Comparison of ENCODE assay signal across 16 cellular contexts in genomic region chrX:153521034-153521433, GRCh38. TPM values are rescaled to one million over a fixed set of nuclear protein-coding genes. Genes with fewer than 3 reads are reported as not detected.
DNase-seq lines count a peak whose midpoint lies in the region; ATAC-seq and TF ChIP-seq lines count a peak whose summit lies in the region.
"Had no signal": no experiment of that assay in that cellular context is flagged by ENCODE, and none has a peak within 500 bp of the region (broad histone marks: within the 10 kb centered on the region; RNA-seq: fewer than 3 reads in every experiment).

No MANE protein-coding gene starts in this region.

- peaks cover 40% of the 10 kb centered on the region; the same call in 1 of the 2 replicates for H3K27me3 ChIP-seq in SK-N-SH (ENCODE audit: insufficient read depth)

- in situ Hi-C loops in G401 (cut with HindIII; ENCODE audit: low sequenced_read_pairs) = no loop called here

- H3K27me3 Mint-ChIP-seq in activated naive CD8-positive, alpha-beta T cell treated with anti-CD3 and anti-CD28 coated beads, Interleukin-2, amount 50 U/mL, for 24 hours = peaks cover 11% of the 10 kb centered on the region

- no peaks in the 10 kb centered on the region for H3K9me3 Mint-ChIP-seq in activated naive CD8-positive, alpha-beta T cell treated with anti-CD3 and anti-CD28 coated beads, Interleukin-2, amount 50 U/mL, for 24 hours
- H3K9me3 Mint-ChIP-seq: activated B cell treated with CpG ODN at 0.5 μM for 24 hours had no signal

- WGBS in SK-N-SH (ENCODE audit: low lambda C conversion rate) = 38% methylated on average over 5 of the region's 9 CpGs

- no peak overlapping the region for H3K4me2 ChIP-seq in SK-N-SH
- H3K4me2 ChIP-seq: KMS-11 had no signal

- H3K27ac Mint-ChIP-seq in activated naive CD8-positive, alpha-beta T cell treated with anti-CD3 and anti-CD28 coated beads, Interleukin-2, amount 50 U/mL, for 24 hours = no peak overlapping the region
- H3K27ac Mint-ChIP-seq: activated B cell treated with CpG ODN at 0.5 μM for 24 hours had no signal

- no peaks in the 10 kb centered on the region for H4K20me1 ChIP-seq in SK-N-SH (ENCODE audit: insufficient read depth)

- POLR2A ChIA-PET in SK-N-SH (lab: Yijun Ruan, JAX) = interaction anchor here (1.2 kb wide), 1 partner anchor 17 kb away, joined by 7 read pairs; no protein-coding TSS in a partner anchor

- no peak for TF ChIP-seq EP300 in SK-N-SH (IDR thresholded peaks at IDR 0.05; ENCODE audit: borderline replicate concordance in 1 of 2, low read depth in 1 of 2, low read length in 1 of 2)

- no peaks in the 10 kb centered on the region for H3K4me1 Mint-ChIP-seq in activated naive CD8-positive, alpha-beta T cell treated with anti-CD3 and anti-CD28 coated beads, Interleukin-2, amount 50 U/mL, for 24 hours

- DNase-seq in A172 (ENCODE audit: low spot score) (peak; percentile 49), G401 (ENCODE audit: low spot score) (peak; percentile 90), SK-N-SH (peak; percentile 76), hippocampal formation (lab: John Stamatoyannopoulos, UW) (peak; percentile 5 to 23), NOMO-1 (lab: John Stamatoyannopoulos, UW; ENCODE audit: unreplicated experiment in 2 of 2) (no peak), 8988T (no peak)
- no peak for DNase-seq in central memory CD4-positive, alpha-beta T cell
- no peak for DNase-seq in activated naive CD8-positive, alpha-beta T cell treated with anti-CD3 and anti-CD28 coated beads, Interleukin-2, amount 50 U/mL, for 24 hours
- DNase-seq: activated B cell treated with CpG ODN at 0.5 μM for 24 hours, gastrocnemius medialis, NCI-H1930, SW 1271, upper lobe of right lung had no signal

- H3K9me3 ChIP-seq in SK-N-SH = no peaks in the 10 kb centered on the region
- H3K9me3 ChIP-seq: gastrocnemius medialis, upper lobe of right lung had no signal

- H3K27ac ChIP-seq in SK-N-SH (ENCODE audit: low read depth in 2 of 2, low read length in 1 of 2) = peak overlapping the region in 1 of 2 experiments; percentile 58; a peak in 2 of 4 replicates
- H3K27ac ChIP-seq: gastrocnemius medialis, KMS-11, upper lobe of right lung had no signal

- CTCF ChIA-PET in SK-N-SH (lab: Yijun Ruan, JAX) = interaction anchor here (1.1 to 2.7 kb wide), 4 partner anchors 14 to 139 kb away, joined by 3 to 12 read pairs (median 7); partner anchors contain the start of gene HAUS7

- no peaks in the 10 kb centered on the region for H3K9me2 ChIP-seq in SK-N-SH

- no peak for ATAC-seq in activated naive CD8-positive, alpha-beta T cell treated with anti-CD3 and anti-CD28 coated beads, Interleukin-2, amount 50 U/mL, for 24 hours
- ATAC-seq: gastrocnemius medialis, upper lobe of right lung had no signal

- TF ChIP-seq CTCF in SK-N-SH (IDR thresholded peaks at IDR 0.05) = no peak

- H3K4me3 ChIP-seq in SK-N-SH (ENCODE audit: low read depth in 2 of 2, low read length in 1 of 2) = no peak overlapping the region
- H3K4me3 ChIP-seq: gastrocnemius medialis, upper lobe of right lung had no signal

- TF ChIP-seq RAD21 in SK-N-SH (IDR thresholded peaks at IDR 0.05; ENCODE audit: low read length) = no peak

- peaks cover 4% of the 10 kb centered on the region for H3F3A ChIP-seq in SK-N-SH (replicated peaks; ENCODE audit: insufficient read depth)

- H3K9ac ChIP-seq in SK-N-SH = no peak overlapping the region
- H3K9ac ChIP-seq: KMS-11 had no signal

- H3K36me3 Mint-ChIP-seq in activated naive CD8-positive, alpha-beta T cell treated with anti-CD3 and anti-CD28 coated beads, Interleukin-2, amount 50 U/mL, for 24 hours (ENCODE audit: low read depth) = no peaks in the 10 kb centered on the region

- no peak overlapping the region for H3K4me3 Mint-ChIP-seq in activated naive CD8-positive, alpha-beta T cell treated with anti-CD3 and anti-CD28 coated beads, Interleukin-2, amount 50 U/mL, for 24 hours
- H3K4me3 Mint-ChIP-seq: activated B cell treated with CpG ODN at 0.5 μM for 24 hours had no signal

- no peaks in the 10 kb centered on the region for H3K36me3 ChIP-seq in SK-N-SH (replicated peaks in 1 of 2; ENCODE audit: control insufficient read depth in 1 of 2, insufficient read depth in 2 of 2, low read length in 1 of 2)
- H3K36me3 ChIP-seq: gastrocnemius medialis, upper lobe of right lung had no signal

- no peak overlapping the region for H2AFZ ChIP-seq in SK-N-SH (ENCODE audit: low read depth)

- H3K79me2 ChIP-seq in SK-N-SH (ENCODE audit: insufficient read depth) = no peaks in the 10 kb centered on the region

- H3K4me1 ChIP-seq in SK-N-SH (ENCODE audit: control insufficient read depth in 1 of 2, insufficient read depth in 2 of 2, low read depth in 1 of 2, low read length in 1 of 2) = peaks cover 0 to 44% of the 10 kb centered on the region in 2 experiments; a peak in 3 of 4 replicates
- H3K4me1 ChIP-seq: gastrocnemius medialis, upper lobe of right lung had no signal

TF ChIP-seq in SK-N-SH, 30 proteins besides CTCF, POLR2A, EP300 and RAD21:
- TF ChIP-seq GATA2 (CRISPR knock-in tag; IDR thresholded peaks at IDR 0.05) (no peak), FOSL2 (IDR thresholded peaks at IDR 0.05; ENCODE audit: borderline replicate concordance, low read depth) (no peak), POLR2AphosphoS5 (IDR thresholded peaks at IDR 0.05; ENCODE audit: low read depth, low read length) (no peak), CHD2 (IDR thresholded peaks at IDR 0.05; ENCODE audit: low read length, partially characterized antibody) (no peak), JUND (IDR thresholded peaks at IDR 0.05) (no peak), IRF3 (IDR thresholded peaks at IDR 0.05; ENCODE audit: low read depth, low read length) (no peak), ELF1 (IDR thresholded peaks at IDR 0.05) (no peak), MXI1 (IDR thresholded peaks at IDR 0.05; ENCODE audit: low read depth, low read length) (no peak), TCF12 (IDR thresholded peaks at IDR 0.05) (no peak), RCOR1 (IDR thresholded peaks at IDR 0.05; ENCODE audit: low read length) (no peak), MEF2A (IDR thresholded peaks at IDR 0.05; ENCODE audit: borderline replicate concordance, low read depth) (no peak)
TF ChIP-seq in SK-N-SH: peak in this region for 0.

RNA-seq across cellular contexts. Expression of gene ATP2B3, which starts 3.6 kb away (rescaled TPM):
- not detected in 2 replicates for total RNA-seq in A172 (2014; rRNA removed; shearing (Covaris generic))
- not detected in 2 replicates for total RNA-seq in G401 (2014; rRNA removed; shearing (Covaris generic))
- 0.16 and 0.18 TPM in 2 replicates for polyA plus RNA-seq in SK-N-SH (2012; rRNA removed)
- polyA plus RNA-seq in SK-N-SH (2012; cell fraction: cytosol; rRNA removed) = 0.06 and 0.41 TPM in 2 replicates
- polyA plus RNA-seq in SK-N-SH (2012; cell fraction: nucleus; rRNA removed) = 0.38 and 0.42 TPM in 2 replicates
- total RNA-seq: activated B cell treated with CpG ODN at 0.5 μM for 24 hours, dermis microvascular lymphatic vessel endothelial cell, gastrocnemius medialis, kidney epithelial cell, upper lobe of right lung had no signal

RNA-seq across cellular contexts. Expression of gene BGN, which starts 26.3 kb away (rescaled TPM):
- not detected in 2 replicates for total RNA-seq in A172 (2014; rRNA removed; shearing (Covaris generic))
- not detected in 2 replicates for total RNA-seq in G401 (2014; rRNA removed; shearing (Covaris generic))
- polyA plus RNA-seq in SK-N-SH (2012; rRNA removed) = 15.2 and 28.9 TPM in 2 replicates
- polyA plus RNA-seq in SK-N-SH (2012; cell fraction: cytosol; rRNA removed) = 15.1 and 23.4 TPM in 2 replicates
- 14.3 and 14.9 TPM in 2 replicates for polyA plus RNA-seq in SK-N-SH (2012; cell fraction: nucleus; rRNA removed)
- total RNA-seq: activated B cell treated with CpG ODN at 0.5 μM for 24 hours had no signal

RNA-seq across cellular contexts. Expression of gene HAUS7, which starts 50.7 kb away (rescaled TPM):
- total RNA-seq in A172 (2014; rRNA removed; shearing (Covaris generic)) = 55.7 and 62.6 TPM in 2 replicates
- total RNA-seq in G401 (2014; rRNA removed; shearing (Covaris generic)) = 50.8 and 63.6 TPM in 2 replicates
- polyA plus RNA-seq in SK-N-SH (2012; rRNA removed) = 27.1 and 39.7 TPM in 2 replicates
- polyA plus RNA-seq in SK-N-SH (2012; cell fraction: cytosol; rRNA removed) = 14.1 and 18.8 TPM in 2 replicates
- 110 and 150 TPM in 2 replicates for polyA plus RNA-seq in SK-N-SH (2012; cell fraction: nucleus; rRNA removed)

Comparison
In these comparisons a context has a peak if more than half of its experiments do, and no peak if none do; other contexts are left out.
1. DNase-seq: peak in A172 (single experiment), G401 (single experiment), SK-N-SH (single experiment) and hippocampal formation (2 of 2); none in NOMO-1 (0 of 2), 8988T (single experiment), central memory CD4-positive, alpha-beta T cell (single experiment) and activated naive CD8-positive, alpha-beta T cell treated with anti-CD3 and anti-CD28 coated beads, Interleukin-2, amount 50 U/mL, for 24 hours (single experiment).